17 cellular contexts compared by ENCODE assay signal in genomic region chr22:48753752-48754517, GRCh38.
DNase-seq lines count a peak whose midpoint lies in the region; ATAC-seq and TF ChIP-seq lines count a peak whose summit lies in the region.
"Had no signal": no experiment of that assay in that cellular context is flagged by ENCODE, and none has a peak within 500 bp of the region (broad histone marks: within the 10 kb centered on the region; RNA-seq: fewer than 3 reads in every experiment).

No MANE protein-coding gene starts in this region.

- no peaks in the 10 kb centered on the region for H3K79me2 ChIP-seq in PC-3 (ENCODE audit: low read length)

- 92% methylated on average over 25 of the region's 25 CpGs for WGBS in prostate gland

- H3K4me3 ChIP-seq in prostate gland (no peak overlapping the region), PC-3 (ENCODE audit: low read length) (no peak overlapping the region)
- H3K4me3 ChIP-seq: GM23338, SJSA1 had no signal

- in situ Hi-C loops in GM13976 (cut with MboI; ENCODE audit: low sequenced_read_pairs, unreplicated experiment), result no loop called here

- BruUV-seq in PC-3 (replicated peaks; lab: Mats Ljungman, UMichigan), result no TSS peak

- H4K20me1 ChIP-seq in PC-3 (ENCODE audit: low read length), result no peaks in the 10 kb centered on the region

- H3K36me3 Mint-ChIP-seq in activated CD8-positive, alpha-beta memory T cell treated with anti-CD3 and anti-CD28 coated beads, Interleukin-2, amount 10 ng/mL, durations not matched to agents 7 days and 5 days, result no peaks in the 10 kb centered on the region
- H3K36me3 Mint-ChIP-seq in glutamatergic neuron (ENCODE audit: unreplicated experiment), result peaks cover 17% of the 10 kb centered on the region
- H3K36me3 Mint-ChIP-seq: activated naive CD8-positive, alpha-beta T cell; CD4-positive, alpha-beta memory T cell had no signal

- H2AFZ ChIP-seq in PC-3 (ENCODE audit: low read length), result no peak overlapping the region
- H2AFZ ChIP-seq: GM23338 had no signal

- CTCF ChIA-PET in activated CD8-positive, alpha-beta memory T cell treated with anti-CD3 and anti-CD28 coated beads, Interleukin-2, amount 10 ng/mL, durations not matched to agents 7 days and 5 days (lab: Charles Lee), result no interaction called here
- CTCF ChIA-PET in PC-3 (lab: Charles Lee), result no interaction called here

- POLR2A ChIA-PET in PC-3 (lab: Charles Lee; ENCODE audit: unreplicated experiment), result no interaction called here

- intact Hi-C loops in prostate gland (cut with DNase I), result no loop called here
- intact Hi-C loops in PC-3 (cut with micrococcal nuclease), result no loop called here

- H3K27ac Mint-ChIP-seq in activated CD8-positive, alpha-beta memory T cell treated with anti-CD3 and anti-CD28 coated beads, Interleukin-2, amount 10 ng/mL, durations not matched to agents 7 days and 5 days, result no peak overlapping the region
- no peak overlapping the region for H3K27ac Mint-ChIP-seq in glutamatergic neuron (ENCODE audit: unreplicated experiment)
- H3K27ac Mint-ChIP-seq: activated naive CD8-positive, alpha-beta T cell; CD4-positive, alpha-beta memory T cell; GM23338 had no signal

- no peak for TF ChIP-seq POLR2A in prostate gland (IDR thresholded peaks at IDR 0.05)

- H3K9me3 Mint-ChIP-seq in activated CD8-positive, alpha-beta memory T cell treated with anti-CD3 and anti-CD28 coated beads, Interleukin-2, amount 10 ng/mL, durations not matched to agents 7 days and 5 days (ENCODE audit: low read depth), result peaks cover 4% of the 10 kb centered on the region
- H3K9me3 Mint-ChIP-seq in glutamatergic neuron (ENCODE audit: unreplicated experiment), result peaks cover 36% of the 10 kb centered on the region
- H3K9me3 Mint-ChIP-seq: CD4-positive, alpha-beta memory T cell; GM23338 had no signal

- no peaks in the 10 kb centered on the region for H3K4me1 Mint-ChIP-seq in activated CD8-positive, alpha-beta memory T cell treated with anti-CD3 and anti-CD28 coated beads, Interleukin-2, amount 10 ng/mL, durations not matched to agents 7 days and 5 days
- H3K4me1 Mint-ChIP-seq in glutamatergic neuron (ENCODE audit: low read depth, unreplicated experiment), result no peaks in the 10 kb centered on the region
- H3K4me1 Mint-ChIP-seq: CD4-positive, alpha-beta memory T cell; GM23338 had no signal

- no peaks in the 10 kb centered on the region for H3K27me3 ChIP-seq in prostate gland (replicated peaks; ENCODE audit: insufficient read depth)
- H3K27me3 ChIP-seq in PC-3 (ENCODE audit: low read length), result no peaks in the 10 kb centered on the region
- H3K27me3 ChIP-seq: SJSA1 had no signal

- H3K9me3 ChIP-seq in prostate gland, result no peaks in the 10 kb centered on the region
- H3K9me3 ChIP-seq in PC-3 (ENCODE audit: low read length), result no peaks in the 10 kb centered on the region
- H3K9me3 ChIP-seq: SJSA1 had no signal

- no peak for ATAC-seq in activated CD8-positive, alpha-beta memory T cell treated with anti-CD3 and anti-CD28 coated beads, Interleukin-2, amount 10 ng/mL, durations not matched to agents 7 days and 5 days
- ATAC-seq in PC-3, result no peak
- ATAC-seq: GM23338 had no signal

- no peaks in the 10 kb centered on the region for H3K9me2 ChIP-seq in PC-3 (replicated peaks; ENCODE audit: low read length)

- H3K4me3 Mint-ChIP-seq in activated CD8-positive, alpha-beta memory T cell treated with anti-CD3 and anti-CD28 coated beads, Interleukin-2, amount 10 ng/mL, durations not matched to agents 7 days and 5 days, result no peak overlapping the region
- H3K4me3 Mint-ChIP-seq in glutamatergic neuron (ENCODE audit: unreplicated experiment), result no peak overlapping the region
- H3K4me3 Mint-ChIP-seq: activated naive CD8-positive, alpha-beta T cell; CD4-positive, alpha-beta memory T cell; GM23338 had no signal

- H3K4me1 ChIP-seq in prostate gland (replicated peaks), result no peaks in the 10 kb centered on the region
- H3K4me1 ChIP-seq in PC-3 (ENCODE audit: insufficient read depth, low read length), result no peaks in the 10 kb centered on the region
- H3K4me1 ChIP-seq: SJSA1 had no signal

- H3K27ac ChIP-seq in prostate gland (no peak overlapping the region), PC-3 (ENCODE audit: low read length) (no peak overlapping the region)
- H3K27ac ChIP-seq: SJSA1, WERI-Rb-1 had no signal

- H3K9ac ChIP-seq in PC-3 (ENCODE audit: low read length), result no peak overlapping the region

- H3K36me3 ChIP-seq in prostate gland, result no peaks in the 10 kb centered on the region
- H3K36me3 ChIP-seq in PC-3 (ENCODE audit: low read depth, low read length), result no peaks in the 10 kb centered on the region
- H3K36me3 ChIP-seq: WERI-Rb-1 had no signal

- TF ChIP-seq CTCF in GM13976 (IDR thresholded peaks at IDR 0.05; ENCODE audit: borderline replicate concordance, control extremely low read depth, extremely low read depth, insufficient read depth, missing control alignments), result no peak
- no peak for TF ChIP-seq CTCF in glutamatergic neuron (IDR thresholded peaks at IDR 0.05; ENCODE audit: partially characterized antibody, unreplicated experiment)
- no peak for TF ChIP-seq CTCF in prostate gland (IDR thresholded peaks at IDR 0.05)
- no peak for TF ChIP-seq CTCF in PC-3 (conservative IDR thresholded peaks at IDR 0.05; ENCODE audit: low read depth, low read length)

- no peak overlapping the region for H3K4me2 ChIP-seq in PC-3 (ENCODE audit: low read length)
- H3K4me2 ChIP-seq: GM23338 had no signal

- H3K27me3 Mint-ChIP-seq in activated CD8-positive, alpha-beta memory T cell treated with anti-CD3 and anti-CD28 coated beads, Interleukin-2, amount 10 ng/mL, durations not matched to agents 7 days and 5 days, result no peaks in the 10 kb centered on the region
- H3K27me3 Mint-ChIP-seq in glutamatergic neuron (ENCODE audit: unreplicated experiment), result peaks cover 13% of the 10 kb centered on the region

- H3F3A ChIP-seq in PC-3 (ENCODE audit: low read length, unreplicated experiment), result no peaks in the 10 kb centered on the region

- DNase-seq in GM13976 (ENCODE audit: low spot score), result peak; percentile 20
- peak; percentile 8 for DNase-seq in activated CD8-positive, alpha-beta memory T cell treated with anti-CD3 and anti-CD28 coated beads, Interleukin-2, amount 10 ng/mL, durations not matched to agents 7 days and 5 days
- peak; percentile 1 for DNase-seq in glutamatergic neuron
- DNase-seq in prostate gland (ENCODE audit: low spot score), result peak; percentile 2
- no peak for DNase-seq in PC-3
- no peak for DNase-seq in GDM1 (lab: John Stamatoyannopoulos, UW)
- DNase-seq in DMS79 treated with DMSO at 0.1 percent for 48 hours (lab: John Stamatoyannopoulos, UW), result no peak
- DNase-seq: activated CD4-positive, alpha-beta T cell treated with anti-CD3 and anti-CD28 coated beads, Interleukin-2, amount 50 U/mL, for 48 hours; CD4-positive, alpha-beta memory T cell; DMS153; MV-4-11; NCI-H187 treated with DMSO at 0.1 percent for 48 hours; NCI-H226; WERI-Rb-1 had no signal

Comparison
In these comparisons a context has a peak if more than half of its experiments do, and no peak if none do; other contexts are left out.
1. DNase-seq: peak in GM13976 (single experiment), activated CD8-positive, alpha-beta memory T cell treated with anti-CD3 and anti-CD28 coated beads, Interleukin-2, amount 10 ng/mL, durations not matched to agents 7 days and 5 days (single experiment), glutamatergic neuron (single experiment) and prostate gland (single experiment); none in PC-3 (single experiment), GDM1 (single experiment) and DMS79 treated with DMSO at 0.1 percent for 48 hours (single experiment).